ENCODE assay signal across 9 cellular contexts in the genomic region with DNA sequence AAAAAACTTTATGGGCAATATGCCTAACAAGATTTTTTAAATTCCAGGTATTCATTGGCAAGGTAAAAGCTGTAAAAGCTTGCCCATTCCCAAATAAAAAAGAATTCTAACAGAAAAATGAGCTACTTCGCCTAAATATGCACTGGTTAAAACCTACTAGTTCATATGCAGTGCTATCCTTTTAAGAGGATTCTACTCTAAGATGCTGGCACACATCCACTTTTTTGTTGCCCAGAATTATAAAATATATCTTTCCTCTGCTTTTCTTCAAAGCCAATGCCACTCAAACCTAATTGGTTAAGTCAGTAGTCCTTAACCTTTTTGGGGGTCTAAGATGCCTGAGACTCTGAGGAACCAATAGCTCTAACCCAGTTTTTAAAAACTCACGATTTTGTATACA. TPM values are rescaled to one million over a fixed set of nuclear protein-coding genes. Genes with fewer than 3 reads are reported as not detected.
DNase-seq lines count a peak whose midpoint lies in the region; ATAC-seq and TF ChIP-seq lines count a peak whose summit lies in the region.
"Had no signal": no experiment of that assay in that cellular context is flagged by ENCODE, and none has a peak within 500 bp of the region (broad histone marks: within the 10 kb centered on the region; RNA-seq: fewer than 3 reads in every experiment).

No MANE protein-coding gene starts in this region.

- TF ChIP-seq EP300 in neural cell (conservative IDR thresholded peaks at IDR 0.05; ENCODE audit: poor library complexity, severe bottlenecking) = no peak

- H3K36me3 Mint-ChIP-seq in CD4-positive, alpha-beta T cell (ENCODE audit: low read depth) = peaks cover 39% of the 10 kb centered on the region

- H3K36me3 ChIP-seq in Loucy (ENCODE audit: insufficient read depth, low read length) (peaks cover 11% of the 10 kb centered on the region; the same call in 1 of the 2 replicates), neural cell (ENCODE audit: insufficient read depth, low read length) (no peaks in the 10 kb centered on the region)

- peak overlapping the region; percentile 99 for H3K9ac ChIP-seq in Loucy (ENCODE audit: low read depth, low read length, poor library complexity, severe bottlenecking)
- H3K9ac ChIP-seq in neural cell (ENCODE audit: low read length) = peak overlapping the region; percentile 91

- TF ChIP-seq CTCF in CD4-positive, alpha-beta T cell (IDR thresholded peaks at IDR 0.05) = no peak
- no peak for TF ChIP-seq CTCF in Loucy (conservative IDR thresholded peaks at IDR 0.05; ENCODE audit: low read length)
- TF ChIP-seq CTCF in coronary artery (IDR thresholded peaks at IDR 0.05) = no peak
- TF ChIP-seq CTCF in neural cell (IDR thresholded peaks at IDR 0.05; ENCODE audit: poor library complexity, severe bottlenecking) = no peak

- H3K4me2 ChIP-seq in Loucy (ENCODE audit: low read depth, low read length, poor library complexity, severe bottlenecking) = peak overlapping the region; percentile 81
- H3K4me2 ChIP-seq in neural cell (ENCODE audit: low read length) = peak overlapping the region; percentile 76

- peak overlapping the region; percentile 94 for H3K4me3 ChIP-seq in Loucy (ENCODE audit: low read length, poor library complexity, severe bottlenecking)
- H3K4me3 ChIP-seq in coronary artery = peak overlapping the region; percentile 87
- peak overlapping the region; percentile 77 for H3K4me3 ChIP-seq in neural cell (ENCODE audit: low read length)

- H3K27me3 Mint-ChIP-seq in CD4-positive, alpha-beta T cell = no peaks in the 10 kb centered on the region

- POLR2A ChIA-PET in CD4-positive, alpha-beta T cell (lab: Charles Lee) = interaction anchor here (0.7 to 1.2 kb wide), 3 partner anchors 17 to 79 kb away, joined by 3 to 4 read pairs (median 3); no protein-coding TSS in a partner anchor

- peaks cover 5% of the 10 kb centered on the region for H3F3A ChIP-seq in Loucy (ENCODE audit: low read depth)
- no peaks in the 10 kb centered on the region for H3F3A ChIP-seq in neural cell (ENCODE audit: insufficient read depth, low read length, poor library complexity, severe bottlenecking)

- no peak for TF ChIP-seq RAD21 in neural cell (conservative IDR thresholded peaks at IDR 0.05)

- peak overlapping the region; percentile 95 for H3K4me3 Mint-ChIP-seq in CD4-positive, alpha-beta T cell

- DNase-seq in CD4-positive, alpha-beta T cell = no peak
- DNase-seq in coronary artery (ENCODE audit: low spot score) = no peak
- no peak for DNase-seq in activated gamma-delta T cell treated with Interleukin-2 at 50 U/mL for 16 hours
- no peak for DNase-seq in NCI-H345 treated with DMSO at 0.1 percent for 48 hours (lab: John Stamatoyannopoulos, UW; ENCODE audit: unreplicated experiment)
- DNase-seq: NCI-H1694 treated with DMSO at 0.1 percent for 48 hours had no signal

- H3K9me2 ChIP-seq in Loucy (replicated peaks; ENCODE audit: low read depth, low read length) = no peaks in the 10 kb centered on the region
- H3K9me2 ChIP-seq in neural cell (ENCODE audit: insufficient read depth, low read length) = no peaks in the 10 kb centered on the region

- peaks cover 52% of the 10 kb centered on the region for H3K4me1 Mint-ChIP-seq in CD4-positive, alpha-beta T cell (ENCODE audit: low read depth)

- H3K9me3 Mint-ChIP-seq in CD4-positive, alpha-beta T cell = no peaks in the 10 kb centered on the region

- H3K27me3 ChIP-seq in CD4-positive, alpha-beta T cell (ENCODE audit: control insufficient read depth, insufficient read depth, low read length) = no peaks in the 10 kb centered on the region
- H3K27me3 ChIP-seq in Loucy (ENCODE audit: insufficient read depth, low read length, poor library complexity, severe bottlenecking) (no peaks in the 10 kb centered on the region), neural cell (ENCODE audit: insufficient read depth, low read depth, low read length) (no peaks in the 10 kb centered on the region)

- no peaks in the 10 kb centered on the region for H3K9me3 ChIP-seq in CD4-positive, alpha-beta T cell (ENCODE audit: control insufficient read depth, low read length)
- no peaks in the 10 kb centered on the region for H3K9me3 ChIP-seq in Loucy (ENCODE audit: insufficient read depth, low read depth, low read length)
- no peaks in the 10 kb centered on the region for H3K9me3 ChIP-seq in neural cell (ENCODE audit: low read length)

- CTCF ChIA-PET in CD4-positive, alpha-beta T cell (lab: Charles Lee) = interaction anchor here (1.2 kb wide), 1 partner anchor 18 kb away, joined by 3 read pairs; no protein-coding TSS in a partner anchor

- no peak overlapping the region for H3K27ac ChIP-seq in CD4-positive, alpha-beta T cell (ENCODE audit: low read depth, low read length)
- H3K27ac ChIP-seq in coronary artery (peak overlapping the region; percentile 29 to 96), neural cell (ENCODE audit: low read length) (no peak overlapping the region)

- H3K79me2 ChIP-seq in Loucy (ENCODE audit: insufficient read depth, low read length) (peaks cover 81% of the 10 kb centered on the region), neural cell (replicated peaks; ENCODE audit: insufficient read depth, low read length) (peaks cover 71% of the 10 kb centered on the region)

- intact Hi-C loops in CD4-positive, alpha-beta T cell (cut with DNase I, micrococcal nuclease) = loop anchor here (2.0 to 10.0 kb wide), 9 partner anchors 38 to 468 kb away; partner anchors contain the start of genes FAM161A (in 1 of the 2) and SANBR (in 1 of the 2)

- H4K20me1 ChIP-seq in Loucy (ENCODE audit: insufficient read depth, low read length, poor library complexity, severe bottlenecking) (peaks cover 69% of the 10 kb centered on the region), neural cell (ENCODE audit: insufficient read depth) (peaks cover 68% of the 10 kb centered on the region)

- ATAC-seq in CD4-positive, alpha-beta T cell (ENCODE audit: poor library complexity) = no peak
- ATAC-seq in GM19351 (IDR thresholded peaks at IDR 0.05; ENCODE audit: unreplicated experiment) (no peak), HG03039 (IDR thresholded peaks at IDR 0.05; ENCODE audit: unreplicated experiment) (no peak)

- no peak overlapping the region for H2AFZ ChIP-seq in Loucy (ENCODE audit: low read length)
- H2AFZ ChIP-seq in neural cell (ENCODE audit: low read depth, low read length) = no peak overlapping the region

- H3K4me1 ChIP-seq in Loucy (ENCODE audit: insufficient read depth, low read length, poor library complexity, severe bottlenecking) = peaks cover 49% of the 10 kb centered on the region

- H3K27ac Mint-ChIP-seq in CD4-positive, alpha-beta T cell = peak overlapping the region; percentile 97

TF ChIP-seq in neural cell, 6 proteins besides CTCF, POLR2A, EP300 and RAD21:
- TF ChIP-seq MXI1 (conservative IDR thresholded peaks at IDR 0.05; ENCODE audit: poor library complexity, severe bottlenecking) = no peak
- no peak for TF ChIP-seq EZH2 (IDR thresholded peaks at IDR 0.05; ENCODE audit: borderline replicate concordance, insufficient read depth, low read length, poor library complexity, severe bottlenecking)
- no peak for TF ChIP-seq REST (IDR thresholded peaks at IDR 0.05; ENCODE audit: borderline replicate concordance)
- no peak for TF ChIP-seq POLR2AphosphoS5 (IDR thresholded peaks at IDR 0.05)
- TF ChIP-seq SMC3 (conservative IDR thresholded peaks at IDR 0.05; ENCODE audit: poor library complexity) = no peak
- no peak for TF ChIP-seq TAF1 (IDR thresholded peaks at IDR 0.05; ENCODE audit: low read depth)

RNA-seq across cellular contexts. Expression of gene XPO1, which starts 3.2 kb away (rescaled TPM):
- total RNA-seq in CD4-positive, alpha-beta T cell = 100 to 1,000 TPM; 111 to 118 TPM
- 494 and 522 TPM in 2 replicates for polyA plus RNA-seq in neural cell
- 553 and 565 TPM in 2 replicates for polyA minus RNA-seq in neural cell

Comparison
In these comparisons a context has a peak if more than half of its experiments do, and no peak if none do; other contexts are left out.
1. H3K27ac ChIP-seq: peak in coronary artery (2 of 2); none in CD4-positive, alpha-beta T cell (single experiment) and neural cell (single experiment).
2. Peak in every context shown above with its lines, with median percentiles within 50 percentile points of each other: H3K4me3 ChIP-seq.